17 cellular contexts compared by ENCODE assay signal in the genomic region with DNA sequence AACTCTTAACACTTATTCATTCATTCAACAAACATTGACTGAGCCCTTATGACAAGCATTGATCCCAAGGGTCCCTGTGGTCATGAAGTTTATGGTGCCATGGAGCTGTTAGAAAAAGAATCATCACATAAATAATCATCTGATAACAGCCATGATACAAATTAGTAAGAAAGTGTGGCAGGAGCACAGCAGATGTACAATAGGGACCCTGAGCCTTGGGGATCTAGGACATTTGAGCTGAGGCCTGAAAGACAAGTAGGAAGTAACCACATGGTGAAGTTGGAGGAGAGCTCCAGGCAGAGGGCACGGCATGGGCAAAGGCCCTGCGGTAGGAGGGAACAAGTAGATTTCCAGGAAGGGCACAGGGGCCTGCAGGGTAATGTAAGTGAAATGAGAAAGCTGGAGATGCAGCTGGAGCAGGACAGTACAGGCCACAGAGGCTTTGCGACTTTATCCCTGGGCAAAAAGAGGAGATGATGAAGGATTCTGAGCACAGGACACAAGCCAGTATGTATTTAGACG. TPM values are rescaled to one million over a fixed set of nuclear protein-coding genes. Genes with fewer than 3 reads are reported as not detected.
DNase-seq lines count a peak whose midpoint lies in the region; ATAC-seq and TF ChIP-seq lines count a peak whose summit lies in the region.
"Had no signal": no experiment of that assay in that cellular context is flagged by ENCODE, and none has a peak within 500 bp of the region (broad histone marks: within the 10 kb centered on the region; RNA-seq: fewer than 3 reads in every experiment).

No MANE protein-coding gene starts in this region.

- no peak overlapping the region for H2AK5ac ChIP-seq in trophoblast cell (ENCODE audit: low read length)

- H4K20me1 ChIP-seq in KMS-11 (ENCODE audit: insufficient read depth) (no peaks in the 10 kb centered on the region), neural progenitor cell (ENCODE audit: low read depth) (peaks cover 85% of the 10 kb centered on the region)

- H3K14ac ChIP-seq in trophoblast cell (ENCODE audit: low read length) = no peak overlapping the region

- H3F3A ChIP-seq in neural progenitor cell (ENCODE audit: low read depth) = peaks cover 70% of the 10 kb centered on the region

- no peaks in the 10 kb centered on the region for H3K9me3 ChIP-seq in neural progenitor cell (ENCODE audit: low read depth)
- no peaks in the 10 kb centered on the region for H3K9me3 ChIP-seq in stomach
- H3K9me3 ChIP-seq in trophoblast cell (ENCODE audit: insufficient read depth, low read depth, low read length) = peaks cover 2% of the 10 kb centered on the region
- H3K9me3 ChIP-seq: A549, BE2C had no signal

- H3K9me3 Mint-ChIP-seq in neural progenitor cell = no peaks in the 10 kb centered on the region
- H3K9me3 Mint-ChIP-seq: CD4-positive, alpha-beta memory T cell; GM23338; H9 had no signal

- intact Hi-C loops in stomach (cut with DNase I; ENCODE audit: low total_unique reads) = no loop called here

- H3K9ac ChIP-seq in KMS-11 (no peak overlapping the region), neural progenitor cell (no peak overlapping the region), trophoblast cell (ENCODE audit: low read length) (no peak overlapping the region)

- H3K4me2 ChIP-seq in KMS-11 (peak overlapping the region; percentile 26; the same call in 1 of the 2 replicates), neural progenitor cell (no peak overlapping the region), trophoblast cell (ENCODE audit: low read length) (no peak overlapping the region)
- H3K4me2 ChIP-seq: A549, GM23338 had no signal

- H3K27me3 ChIP-seq in KMS-11 (ENCODE audit: insufficient read depth, low read depth) (no peaks in the 10 kb centered on the region), neural progenitor cell (peaks cover 55% of the 10 kb centered on the region), stomach (peaks cover 0 to 1% (median 0%) of the 10 kb centered on the region in 3 donors), trophoblast cell (ENCODE audit: insufficient read depth, low read length) (no peaks in the 10 kb centered on the region)
- H3K27me3 ChIP-seq: BE2C had no signal

- H3K23ac ChIP-seq in trophoblast cell (ENCODE audit: low read length) = no peak overlapping the region

- no peak for DNase-seq in RWPE1 (ENCODE audit: low spot score)
- no peak for DNase-seq in neural progenitor cell (ENCODE audit: low spot score)
- DNase-seq in stomach = no peak
- DNase-seq in trophoblast cell = no peak
- DNase-seq: BE2C; CD4-positive, alpha-beta memory T cell; COR-L47; DMS153; DMS79 treated with DMSO at 0.1 percent for 48 hours; EL; H9; IMR-90 had no signal

- H3K18ac ChIP-seq in trophoblast cell (ENCODE audit: low read length) = no peak overlapping the region

- H3K27me3 Mint-ChIP-seq in neural progenitor cell (ENCODE audit: insufficient read depth, low read depth) = peaks cover 22% of the 10 kb centered on the region
- H3K27me3 Mint-ChIP-seq: CD4-positive, alpha-beta memory T cell had no signal

- CTCF ChIA-PET in RWPE1 (lab: Yijun Ruan, JAX) = interaction anchor here (0.6 kb wide), 1 partner anchor 199 kb away, joined by 6 read pairs; no protein-coding TSS in a partner anchor

- no peak overlapping the region for H4K12ac ChIP-seq in trophoblast cell (ENCODE audit: low read depth, low read length)

- H3K4me3 ChIP-seq in KMS-11 (IDR thresholded peaks at IDR 0.05; ENCODE audit: insufficient read depth, low read depth, low read length) = no peak overlapping the region
- H3K4me3 ChIP-seq in neural progenitor cell = no peak overlapping the region
- no peak overlapping the region for H3K4me3 ChIP-seq in stomach
- no peak overlapping the region for H3K4me3 ChIP-seq in trophoblast cell (ENCODE audit: low read depth, low read length)
- H3K4me3 ChIP-seq: A549, GM23338 had no signal

- no peak for TF ChIP-seq POLR2A in stomach (IDR thresholded peaks at IDR 0.05)

- no peak overlapping the region for H2BK12ac ChIP-seq in trophoblast cell (ENCODE audit: low read length)

- no peaks in the 10 kb centered on the region for H3K36me3 ChIP-seq in KMS-11 (ENCODE audit: insufficient read depth)
- no peaks in the 10 kb centered on the region for H3K36me3 ChIP-seq in neural progenitor cell
- no peaks in the 10 kb centered on the region for H3K36me3 ChIP-seq in stomach
- no peaks in the 10 kb centered on the region for H3K36me3 ChIP-seq in trophoblast cell (ENCODE audit: control insufficient read depth in 1 of 2, insufficient read depth in 2 of 2, low read length in 2 of 2)
- H3K36me3 ChIP-seq: BE2C had no signal

- no peak for ATAC-seq in HG03045 (IDR thresholded peaks at IDR 0.05; ENCODE audit: unreplicated experiment)
- ATAC-seq: A549, GM23338 had no signal

- H4K8ac ChIP-seq in trophoblast cell (ENCODE audit: low read depth, low read length) = no peak overlapping the region

- H3K4me1 Mint-ChIP-seq in neural progenitor cell = peaks cover 78% of the 10 kb centered on the region

- no peaks in the 10 kb centered on the region for H3K79me1 ChIP-seq in trophoblast cell (ENCODE audit: low read length)

- H2AFZ ChIP-seq in KMS-11 (ENCODE audit: low read depth) (no peak overlapping the region), neural progenitor cell (replicated peaks) (no peak overlapping the region), trophoblast cell (ENCODE audit: insufficient read depth, low read length, poor library complexity) (no peak overlapping the region)
- H2AFZ ChIP-seq: GM23338 had no signal

- H3K27ac Mint-ChIP-seq in neural progenitor cell = no peak overlapping the region
- H3K27ac Mint-ChIP-seq: GM23338, H9 had no signal

- H2BK120ac ChIP-seq in trophoblast cell (ENCODE audit: insufficient read depth, low read length, poor library complexity) = no peak overlapping the region

- H3K36me3 Mint-ChIP-seq in neural progenitor cell = peaks cover 2% of the 10 kb centered on the region
- H3K36me3 Mint-ChIP-seq: CD4-positive, alpha-beta memory T cell had no signal

- no peak overlapping the region for H3K4ac ChIP-seq in trophoblast cell (ENCODE audit: low read depth, low read length)

- H3K79me2 ChIP-seq in KMS-11 (ENCODE audit: insufficient read depth, low read depth) = no peaks in the 10 kb centered on the region
- no peaks in the 10 kb centered on the region for H3K79me2 ChIP-seq in neural progenitor cell (ENCODE audit: low read depth)
- H3K79me2 ChIP-seq in trophoblast cell (ENCODE audit: control insufficient read depth, insufficient read depth, low read length, poor library complexity) = no peaks in the 10 kb centered on the region

- no peak overlapping the region for H2BK5ac ChIP-seq in trophoblast cell (ENCODE audit: low read depth, low read length, poor library complexity)

- H3K4me1 ChIP-seq in KMS-11 (ENCODE audit: low read depth, poor library complexity, severe bottlenecking) = peaks cover 53% of the 10 kb centered on the region
- H3K4me1 ChIP-seq in neural progenitor cell = peaks cover 53% of the 10 kb centered on the region
- H3K4me1 ChIP-seq in stomach = peaks cover 0 to 4% (median 0%) of the 10 kb centered on the region in 4 donors
- peaks cover 0 to 5% of the 10 kb centered on the region in 2 experiments for H3K4me1 ChIP-seq in trophoblast cell (ENCODE audit: control insufficient read depth in 1 of 2, insufficient read depth in 2 of 2, low read length in 2 of 2)
- H3K4me1 ChIP-seq: A549 had no signal

- WGBS in stomach, 5 donors = 92 to 98% (median 95%) methylated on average over 4 of the region's 4 CpGs
- no CpG with 5 or more reads among the region's 4 CpGs for WGBS in trophoblast cell (ENCODE audit: extremely low coverage, insufficient coverage, insufficient read length)

- peak overlapping the region; percentile 11 for H3K4me3 Mint-ChIP-seq in neural progenitor cell
- H3K4me3 Mint-ChIP-seq: CD4-positive, alpha-beta memory T cell; GM23338 had no signal

- POLR2A ChIA-PET in RWPE1 (lab: Yijun Ruan, JAX; ENCODE audit: low non-redundant PET) = no interaction called here

- H4K91ac ChIP-seq in trophoblast cell (ENCODE audit: low read depth, low read length) = no peak overlapping the region

- TF ChIP-seq EP300 in stomach (IDR thresholded peaks at IDR 0.05) = no peak

- H3K27ac ChIP-seq in KMS-11 (peak overlapping the region; percentile 36; the same call in 1 of the 2 replicates), RWPE1 (0 out of 2 replicates have a peak overlapping the region, but pooled peaks have one; percentile 3), neural progenitor cell (no peak overlapping the region), stomach (no peak overlapping the region), trophoblast cell (ENCODE audit: low read depth, low read length) (no peak overlapping the region)
- H3K27ac ChIP-seq: A549, C4-2B had no signal

- no peak for TF ChIP-seq CTCF in KMS-11 (conservative IDR thresholded peaks at IDR 0.05; ENCODE audit: low read depth, low read length)
- no peak for TF ChIP-seq CTCF in RWPE1 (conservative IDR thresholded peaks at IDR 0.05; ENCODE audit: low read depth)
- TF ChIP-seq CTCF in neural progenitor cell (IDR thresholded peaks at IDR 0.05) = no peak
- no peak for TF ChIP-seq CTCF in stomach (IDR thresholded peaks at IDR 0.05)

RNA-seq across cellular contexts. Expression of a gene that starts 6.8 kb away (rescaled TPM):
- 53.7 and 67.4 TPM in 2 replicates for total RNA-seq in neural progenitor cell (ENCODE audit: low replicate concordance)
- 10 to 100 TPM; 11.1 to 50.0 (median 37.5) TPM for total RNA-seq in stomach
- polyA plus RNA-seq in stomach = 10 to 100 TPM in 1 of 3 donors, 1 to 10 TPM in 2; 5.8 to 11.0 (median 7.3) TPM
- polyA plus RNA-seq in trophoblast cell (2013) = 13.8 and 14.7 TPM in 2 replicates

Comparison
In these comparisons a context has a peak if more than half of its experiments do, and no peak if none do; other contexts are left out.
1. H3K27ac ChIP-seq: peak in KMS-11 (single experiment) and RWPE1 (single experiment); none in neural progenitor cell (single experiment), stomach (0 of 5) and trophoblast cell (single experiment).